In genomic region chr6:152595507-152595906, GRCh38 we compare ENCODE assay signal across 9 cellular contexts. TPM values are rescaled to one million over a fixed set of nuclear protein-coding genes. Genes with fewer than 3 reads are reported as not detected.
DNase-seq lines count a peak whose midpoint lies in the region; ATAC-seq and TF ChIP-seq lines count a peak whose summit lies in the region.
"Had no signal": no experiment of that assay in that cellular context is flagged by ENCODE, and none has a peak within 500 bp of the region (broad histone marks: within the 10 kb centered on the region; RNA-seq: fewer than 3 reads in every experiment).

No MANE protein-coding gene starts in this region.

- no peaks in the 10 kb centered on the region for H3K79me2 ChIP-seq in Loucy (ENCODE audit: insufficient read depth, low read length)

- no peaks in the 10 kb centered on the region for H3K27me3 Mint-ChIP-seq in osteocyte (ENCODE audit: unreplicated experiment)

- H3F3A ChIP-seq in Loucy (ENCODE audit: low read depth), result no peaks in the 10 kb centered on the region

- no peaks in the 10 kb centered on the region for H4K20me1 ChIP-seq in Loucy (ENCODE audit: insufficient read depth, low read length, poor library complexity, severe bottlenecking)

- H3K9ac ChIP-seq in Loucy (ENCODE audit: low read depth, low read length, poor library complexity, severe bottlenecking), result no peak overlapping the region

- no peaks in the 10 kb centered on the region for H3K36me3 ChIP-seq in Loucy (ENCODE audit: insufficient read depth, low read length)

- H3K4me3 Mint-ChIP-seq in osteocyte (ENCODE audit: unreplicated experiment), result no peak overlapping the region

- H3K9me3 Mint-ChIP-seq in osteocyte (ENCODE audit: unreplicated experiment), result peaks cover 5% of the 10 kb centered on the region

- ATAC-seq in left colon (no peak), GM19452 (IDR thresholded peaks at IDR 0.05; ENCODE audit: unreplicated experiment) (no peak)

- H3K27me3 ChIP-seq in Loucy (ENCODE audit: insufficient read depth, low read length, poor library complexity, severe bottlenecking) (no peaks in the 10 kb centered on the region), dorsolateral prefrontal cortex (no peaks in the 10 kb centered on the region)

- no peak overlapping the region for H2AFZ ChIP-seq in Loucy (ENCODE audit: low read length)

- no peaks in the 10 kb centered on the region for H3K4me1 ChIP-seq in Loucy (ENCODE audit: insufficient read depth, low read length, poor library complexity, severe bottlenecking)

- H3K27ac ChIP-seq in dorsolateral prefrontal cortex (peak overlapping the region in 3 of 59 donors; percentile 13 to 60 (median 16)), coronary artery (no peak overlapping the region)

- H3K4me3 ChIP-seq in Loucy (ENCODE audit: low read length, poor library complexity, severe bottlenecking), result no peak overlapping the region
- H3K4me3 ChIP-seq in dorsolateral prefrontal cortex, result no peak overlapping the region
- no peak overlapping the region for H3K4me3 ChIP-seq in coronary artery

- H3K27ac Mint-ChIP-seq in osteocyte (ENCODE audit: unreplicated experiment), result no peak overlapping the region

- peak; percentile 31; the same call in 1 of the 2 replicates for TF ChIP-seq CTCF in GM12874 (IDR thresholded peaks at IDR 0.05; ENCODE audit: insufficient read depth, low read depth, low read length)
- peak; percentile 36; the same call in 1 of the 2 replicates for TF ChIP-seq CTCF in Loucy (conservative IDR thresholded peaks at IDR 0.05; ENCODE audit: low read length)
- peak in 44 of 56 donors; percentile 14 to 58 (median 35) for TF ChIP-seq CTCF in dorsolateral prefrontal cortex (IDR thresholded peaks at IDR 0.05 in 54 of 56, conservative IDR thresholded peaks at IDR 0.05 in 2 of 56; ENCODE audit: low read depth in 1 of 56, partially characterized antibody in 56 of 56)
- TF ChIP-seq CTCF in osteocyte (IDR thresholded peaks at IDR 0.05), result peak; percentile 48
- no peak for TF ChIP-seq CTCF in coronary artery (IDR thresholded peaks at IDR 0.05)

- no peaks in the 10 kb centered on the region for H3K36me3 Mint-ChIP-seq in osteocyte (ENCODE audit: unreplicated experiment)

- H3K4me2 ChIP-seq in Loucy (ENCODE audit: low read depth, low read length, poor library complexity, severe bottlenecking), result no peak overlapping the region

- intact Hi-C loops in dorsolateral prefrontal cortex (cut with DNase I) (no loop called here), left colon (cut with DNase I, micrococcal nuclease) (no loop called here)

- no peak for DNase-seq in dorsolateral prefrontal cortex
- no peak for DNase-seq in osteocyte (ENCODE audit: extremely low spot score, unreplicated experiment)
- no peak for DNase-seq in left colon
- no peak for DNase-seq in coronary artery (ENCODE audit: low spot score)
- no peak for DNase-seq in cerebellar cortex (ENCODE audit: low spot score)
- DNase-seq: activated T-cell treated with anti-CD3 and anti-CD28 coated beads, Interleukin-2, amount 50 U/mL, for 48 hours had no signal

- H3K4me1 Mint-ChIP-seq in osteocyte (ENCODE audit: unreplicated experiment), result peaks cover 2% of the 10 kb centered on the region

- H3K9me2 ChIP-seq in Loucy (replicated peaks; ENCODE audit: low read depth, low read length), result no peaks in the 10 kb centered on the region

- H3K9me3 ChIP-seq in Loucy (ENCODE audit: insufficient read depth, low read depth, low read length), result no peaks in the 10 kb centered on the region

RNA-seq across cellular contexts. Expression of gene SYNE1, which starts 41.7 kb away (rescaled TPM):
- 100 to 1,000 TPM; 127 to 442 (median 306) TPM for total RNA-seq in dorsolateral prefrontal cortex
- 130 and 142 TPM in 2 replicates for total RNA-seq in osteocyte
- total RNA-seq in left colon, result 10 to 100 TPM; 15.8 to 30.1 TPM
